ENCODE assay signal across 10 cellular contexts in genomic region chr5:71891856-71892255, GRCh38.
DNase-seq lines count a peak whose midpoint lies in the region; ATAC-seq and TF ChIP-seq lines count a peak whose summit lies in the region.
"Had no signal": no experiment of that assay in that cellular context is flagged by ENCODE, and none has a peak within 500 bp of the region (broad histone marks: within the 10 kb centered on the region; RNA-seq: fewer than 3 reads in every experiment).

No MANE protein-coding gene starts in this region.

- H4K8ac ChIP-seq in mesendoderm (ENCODE audit: low read depth, low read length) = no peak overlapping the region

- no peak overlapping the region for H3K4ac ChIP-seq in mesendoderm (ENCODE audit: low read depth, low read length)

- H3K9ac ChIP-seq in NT2/D1 (ENCODE audit: insufficient read length, low read depth) = no peak overlapping the region
- H3K9ac ChIP-seq in mesendoderm (ENCODE audit: low read length) = no peak overlapping the region

- H3K36me3 ChIP-seq in NT2/D1 (ENCODE audit: insufficient read depth, insufficient read length, low read length) (no peaks in the 10 kb centered on the region), mesendoderm (ENCODE audit: control insufficient read depth, insufficient read depth, low read length) (no peaks in the 10 kb centered on the region)

- no peak overlapping the region for H3K23ac ChIP-seq in mesendoderm (ENCODE audit: low read length)

- TF ChIP-seq CTCF in fibroblast of pulmonary artery (IDR thresholded peaks at IDR 0.05; ENCODE audit: low read length, missing control alignments) = no peak

- H3K79me2 ChIP-seq in mesendoderm (ENCODE audit: control insufficient read depth, insufficient read depth, low read length) = no peaks in the 10 kb centered on the region

- H3K4me1 ChIP-seq in NT2/D1 (ENCODE audit: insufficient read depth, insufficient read length) = peaks cover 3% of the 10 kb centered on the region
- no peaks in the 10 kb centered on the region for H3K4me1 ChIP-seq in mesendoderm (ENCODE audit: control insufficient read depth, low read depth, low read length)

- no peaks in the 10 kb centered on the region for H3K79me1 ChIP-seq in mesendoderm (ENCODE audit: low read length)

- H3K4me3 ChIP-seq in NT2/D1 (ENCODE audit: insufficient read length, low read depth) = no peak overlapping the region
- no peak overlapping the region for H3K4me3 ChIP-seq in fibroblast of pulmonary artery (replicated peaks; ENCODE audit: low read depth, low read length)
- H3K4me3 ChIP-seq in mesendoderm (ENCODE audit: low read length) = no peak overlapping the region

- H4K5ac ChIP-seq in mesendoderm (ENCODE audit: low read length) = no peak overlapping the region

- no peak overlapping the region for H3K4me2 ChIP-seq in mesendoderm (ENCODE audit: low read length)

- no peak overlapping the region for H2AK5ac ChIP-seq in mesendoderm (ENCODE audit: low read length)

- H2BK15ac ChIP-seq in mesendoderm (replicated peaks; ENCODE audit: low read depth) = no peak overlapping the region

- no peak overlapping the region for H2BK120ac ChIP-seq in mesendoderm (ENCODE audit: low read depth, low read length)

- H2BK5ac ChIP-seq in mesendoderm (ENCODE audit: low read length) = no peak overlapping the region

- no peak for ATAC-seq in HG02840 (IDR thresholded peaks at IDR 0.05; ENCODE audit: low FRiP score, unreplicated experiment)
- ATAC-seq in HG03175 (IDR thresholded peaks at IDR 0.05; ENCODE audit: unreplicated experiment) = no peak

- no peak overlapping the region for H3K18ac ChIP-seq in mesendoderm (ENCODE audit: low read length)

- H3K9me3 ChIP-seq in NT2/D1 (ENCODE audit: insufficient read depth, low read length) = peaks cover 11% of the 10 kb centered on the region; the same call in 1 of the 2 replicates

- DNase-seq in AG08395 (ENCODE audit: low spot score) (peak; percentile 44), NT2/D1 (ENCODE audit: low read depth, low spot score) (peak; percentile 46), fibroblast of pulmonary artery (ENCODE audit: low read depth) (peak; percentile 68), mesendoderm (peak; percentile 96), foreskin melanocyte (no peak), NCI-H2081 (lab: John Stamatoyannopoulos, UW) (no peak)
- DNase-seq: GDM1, Kasumi-1 had no signal

- H3K27me3 ChIP-seq in NT2/D1 (ENCODE audit: insufficient read depth, insufficient read length) (no peaks in the 10 kb centered on the region), mesendoderm (ENCODE audit: insufficient read depth, low read length, poor library complexity) (no peaks in the 10 kb centered on the region)

- WGBS in mesendoderm (ENCODE audit: extremely low coverage, insufficient coverage, low lambda C conversion rate) = no CpG with 5 or more reads among the region's 4 CpGs

- no peak overlapping the region for H3K27ac ChIP-seq in mesendoderm (ENCODE audit: low read depth, low read length)

- H3K56ac ChIP-seq in mesendoderm (ENCODE audit: low read length) = no peak overlapping the region

Comparison
In these comparisons a context has a peak if more than half of its experiments do, and no peak if none do; other contexts are left out.
1. DNase-seq: peak in AG08395 (single experiment), NT2/D1 (single experiment), fibroblast of pulmonary artery (single experiment) and mesendoderm (single experiment); none in foreskin melanocyte (single experiment) and NCI-H2081 (0 of 2).